7 cellular contexts compared by ENCODE assay signal in the genomic region with DNA sequence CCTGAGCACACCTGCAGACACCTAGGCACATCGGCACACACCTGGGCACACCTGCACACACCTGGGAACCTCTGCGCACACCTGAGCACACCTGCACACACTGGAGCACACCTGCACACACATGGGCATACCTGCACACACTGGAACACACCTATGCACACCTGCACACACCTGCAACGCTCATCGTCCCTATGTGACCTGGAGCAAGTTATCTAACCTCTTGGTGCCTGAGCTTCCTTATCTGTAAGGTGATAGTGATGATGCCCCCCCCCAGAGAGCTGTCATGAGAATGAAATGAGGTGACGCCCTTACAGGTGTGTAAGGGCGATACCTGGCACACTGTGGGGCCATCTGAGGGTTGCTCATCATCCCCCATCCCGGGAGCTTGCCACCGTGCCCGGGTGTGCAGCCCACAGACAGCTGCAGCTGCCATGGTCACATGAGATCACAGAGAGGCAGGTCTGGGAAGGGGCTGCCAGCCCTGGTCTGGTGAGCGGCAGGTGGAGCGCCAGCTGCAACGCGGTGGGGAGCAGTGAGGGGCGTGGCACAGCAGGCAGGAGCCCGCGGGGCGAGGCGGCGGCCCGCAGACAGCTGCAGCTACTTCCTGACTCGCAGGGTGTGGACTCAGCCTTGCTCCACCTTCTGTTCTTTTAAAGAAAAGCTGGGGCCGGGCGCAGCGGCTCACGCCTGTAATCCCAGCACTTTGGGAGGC. TPM values are rescaled to one million over a fixed set of nuclear protein-coding genes. Genes with fewer than 3 reads are reported as not detected.
DNase-seq lines count a peak whose midpoint lies in the region; ATAC-seq lines count a peak whose summit lies in the region.

No MANE protein-coding gene starts in this region.

- peaks cover 5% of the 10 kb centered on the region for H3K4me1 ChIP-seq in iPS-18a (ENCODE audit: control insufficient read depth, low read depth, low read length)

- H3K27ac ChIP-seq in iPS-18a (ENCODE audit: low read length) = no peak overlapping the region

- ATAC-seq in GM18517 (IDR thresholded peaks at IDR 0.05; ENCODE audit: unreplicated experiment) (peak; percentile 66), HG03460 (IDR thresholded peaks at IDR 0.05; ENCODE audit: unreplicated experiment) (peak; percentile 74)

- H3K27me3 ChIP-seq in iPS-18a (ENCODE audit: control insufficient read depth, insufficient read depth, low read length) = peaks cover 98% of the 10 kb centered on the region

- H3K9ac ChIP-seq in iPS-18a (ENCODE audit: low read length) = no peak overlapping the region

- H3K9me3 ChIP-seq in iPS-18a (ENCODE audit: control insufficient read depth, low read depth, low read length) = no peaks in the 10 kb centered on the region

- no peaks in the 10 kb centered on the region for H3K36me3 ChIP-seq in iPS-18a (ENCODE audit: control insufficient read depth, low read depth, low read length)

- peak overlapping the region; percentile 7 for H3K4me3 ChIP-seq in iPS-18a (ENCODE audit: low read length)

- DNase-seq in NCI-H69 (lab: John Stamatoyannopoulos, UW) (peak; percentile 99), occipital lobe (lab: John Stamatoyannopoulos, UW) (no peak)
- peak; percentile 37 for DNase-seq in activated CD8-positive, alpha-beta memory T cell treated with anti-CD3 and anti-CD28 coated beads, Interleukin-2, amount 50 U/mL, for 1 hour (ENCODE audit: extremely low read depth)
- peak; percentile 57 for DNase-seq in stimulated activated CD8-positive, alpha-beta memory T cell treated with anti-CD3 and anti-CD28 coated beads, Interleukin-4, amount 100 ng/mL, for 48 hours

RNA-seq across cellular contexts. Expression of a gene that starts 59.9 kb away (rescaled TPM):
- 5.3 TPM for total RNA-seq in occipital lobe
